Comparison of ENCODE assay signal across 7 cellular contexts in genomic region chr5:137220523-137220927, GRCh38.
DNase-seq lines count a peak whose midpoint lies in the region; ATAC-seq, FAIRE-seq and TF ChIP-seq lines count a peak whose summit lies in the region.

No MANE protein-coding gene starts in this region.

- POLR2A ChIA-PET in SK-N-SH (lab: Yijun Ruan, JAX), result no interaction called here

- TF ChIP-seq RAD21 in SK-N-SH (IDR thresholded peaks at IDR 0.05; ENCODE audit: low read length), result peak; percentile 75

- H3K9me3 ChIP-seq in SK-N-SH (no peaks in the 10 kb centered on the region), small intestine (ENCODE audit: control insufficient read depth, low read depth) (no peaks in the 10 kb centered on the region)

- 34% methylated on average over 3 of the region's 3 CpGs for WGBS in SK-N-SH (ENCODE audit: low lambda C conversion rate)
- 46 to 52% (median 46%) methylated on average over 3 of the region's 3 CpGs for WGBS in small intestine, 3 donors

- peaks cover 8% of the 10 kb centered on the region; the same call in 1 of the 2 replicates for H4K20me1 ChIP-seq in SK-N-SH (ENCODE audit: insufficient read depth)

- H3K36me3 ChIP-seq in SK-N-SH (replicated peaks in 1 of 2; ENCODE audit: control insufficient read depth in 1 of 2, insufficient read depth in 2 of 2, low read length in 1 of 2) (no peaks in the 10 kb centered on the region), small intestine (ENCODE audit: control insufficient read depth in 2 of 2, insufficient read depth in 2 of 2, low read length in 2 of 2) (no peaks in the 10 kb centered on the region)

- no peak overlapping the region for H2AFZ ChIP-seq in SK-N-SH (ENCODE audit: low read depth)

- DNase-seq in GM12891 (ENCODE audit: insufficient read length, low spot score) (peak; percentile 7), H4 (ENCODE audit: low spot score) (peak; percentile 95), LNCaP clone FGC (ENCODE audit: low read depth) (peak; percentile 87), SK-N-SH (peak; percentile 42), foreskin keratinocyte (peak; percentile 84 to 92), small intestine (peak; percentile 36), nucleus accumbens (lab: John Stamatoyannopoulos, UW) (no peak)

- peaks cover 3 to 11% of the 10 kb centered on the region in 2 experiments; a peak in 3 of 4 replicates for H3K4me1 ChIP-seq in SK-N-SH (ENCODE audit: control insufficient read depth in 1 of 2, insufficient read depth in 2 of 2, low read depth in 1 of 2, low read length in 1 of 2)
- H3K4me1 ChIP-seq in foreskin keratinocyte, result peaks cover 6% of the 10 kb centered on the region
- H3K4me1 ChIP-seq in small intestine (ENCODE audit: control insufficient read depth in 2 of 2, insufficient read depth in 1 of 2, low read depth in 1 of 2, low read length in 1 of 2), result no peaks in the 10 kb centered on the region

- peak; percentile 98 for ATAC-seq in foreskin keratinocyte

- no peak overlapping the region for H3K9ac ChIP-seq in SK-N-SH

- no peak overlapping the region for H3K4me2 ChIP-seq in SK-N-SH

- H3K79me2 ChIP-seq in SK-N-SH (ENCODE audit: insufficient read depth), result peaks cover 2% of the 10 kb centered on the region; the same call in 1 of the 2 replicates

- H3K27me3 ChIP-seq in SK-N-SH (ENCODE audit: insufficient read depth) (no peaks in the 10 kb centered on the region), foreskin keratinocyte (no peaks in the 10 kb centered on the region), small intestine (ENCODE audit: control insufficient read depth in 2 of 2, insufficient read depth in 2 of 2, low read length in 2 of 2) (no peaks in the 10 kb centered on the region)

- FAIRE-seq in GM12891 (lab: Jason Lieb, UNC) (peak; percentile 84), small intestine (lab: Jason Lieb, UNC) (no peak)

- TF ChIP-seq EP300 in SK-N-SH (IDR thresholded peaks at IDR 0.05; ENCODE audit: borderline replicate concordance in 1 of 2, low read depth in 1 of 2, low read length in 1 of 2), result no peak

- no peaks in the 10 kb centered on the region for H3K9me2 ChIP-seq in SK-N-SH

- peaks cover 5% of the 10 kb centered on the region for H3F3A ChIP-seq in SK-N-SH (replicated peaks; ENCODE audit: insufficient read depth)

- H3K27ac ChIP-seq in SK-N-SH (ENCODE audit: low read depth in 2 of 2, low read length in 1 of 2), result no peak overlapping the region
- peak overlapping the region; percentile 9 for H3K27ac ChIP-seq in foreskin keratinocyte
- H3K27ac ChIP-seq in small intestine (ENCODE audit: low read depth in 1 of 2, low read length in 1 of 2), result no peak overlapping the region

- H3K4me3 ChIP-seq in LNCaP clone FGC (ENCODE audit: low read depth, low read length), result no peak overlapping the region
- no peak overlapping the region for H3K4me3 ChIP-seq in SK-N-SH (ENCODE audit: low read depth in 2 of 2, low read length in 1 of 2)
- H3K4me3 ChIP-seq in small intestine (ENCODE audit: low read depth in 1 of 2, low read length in 2 of 2), result no peak overlapping the region

- CTCF ChIA-PET in SK-N-SH (lab: Yijun Ruan, JAX), result no interaction called here

- TF ChIP-seq POLR2A in GM12891 (IDR thresholded peaks at IDR 0.05; ENCODE audit: low read depth, low read length), result no peak

- TF ChIP-seq CTCF in LNCaP clone FGC (IDR thresholded peaks at IDR 0.05; ENCODE audit: control insufficient read depth, extremely low read depth, insufficient read depth), result peak; percentile 71
- peak; percentile 72 for TF ChIP-seq CTCF in SK-N-SH (IDR thresholded peaks at IDR 0.05)
- peak; percentile 93 for TF ChIP-seq CTCF in foreskin keratinocyte (conservative IDR thresholded peaks at IDR 0.05)

TF ChIP-seq in GM12891, 5 proteins besides CTCF, POLR2A, EP300 and RAD21:
- no peak for TF ChIP-seq PAX5 (IDR thresholded peaks at IDR 0.05; ENCODE audit: insufficient read depth, low read length, severe bottlenecking)
- no peak for TF ChIP-seq TAF1 (IDR thresholded peaks at IDR 0.05; ENCODE audit: low read depth, low read length)
- TF ChIP-seq POU2F2 (IDR thresholded peaks at IDR 0.05; ENCODE audit: low read depth, low read length), result no peak

TF ChIP-seq in SK-N-SH, 30 proteins besides CTCF, POLR2A, EP300 and RAD21:
- TF ChIP-seq GATA2 (CRISPR knock-in tag; IDR thresholded peaks at IDR 0.05) (no peak), REST (IDR thresholded peaks at IDR 0.05; ENCODE audit: low read depth, low read length) (no peak), JUND (IDR thresholded peaks at IDR 0.05) (no peak), RCOR1 (IDR thresholded peaks at IDR 0.05; ENCODE audit: low read length) (0 out of 2 replicates have a peak, but pooled peaks have one; percentile 21), MXI1 (IDR thresholded peaks at IDR 0.05; ENCODE audit: low read depth, low read length) (no peak), SMC3 (IDR thresholded peaks at IDR 0.05; ENCODE audit: low read depth, low read length) (peak; percentile 55; the same call in 1 of the 2 replicates)
TF ChIP-seq in SK-N-SH: peak in this region for 2.

Comparison
In these comparisons a context has a peak if more than half of its experiments do, and no peak if none do; other contexts are left out.
1. DNase-seq: peak in GM12891 (single experiment), H4 (single experiment), LNCaP clone FGC (single experiment), SK-N-SH (single experiment), foreskin keratinocyte (2 of 2) and small intestine (single experiment); none in nucleus accumbens (0 of 56).
2. Peak in every context shown above with its lines, with median percentiles within 50 percentile points of each other: CTCF ChIP-seq.